ENCODE assay signal across 15 cellular contexts in the genomic region with DNA sequence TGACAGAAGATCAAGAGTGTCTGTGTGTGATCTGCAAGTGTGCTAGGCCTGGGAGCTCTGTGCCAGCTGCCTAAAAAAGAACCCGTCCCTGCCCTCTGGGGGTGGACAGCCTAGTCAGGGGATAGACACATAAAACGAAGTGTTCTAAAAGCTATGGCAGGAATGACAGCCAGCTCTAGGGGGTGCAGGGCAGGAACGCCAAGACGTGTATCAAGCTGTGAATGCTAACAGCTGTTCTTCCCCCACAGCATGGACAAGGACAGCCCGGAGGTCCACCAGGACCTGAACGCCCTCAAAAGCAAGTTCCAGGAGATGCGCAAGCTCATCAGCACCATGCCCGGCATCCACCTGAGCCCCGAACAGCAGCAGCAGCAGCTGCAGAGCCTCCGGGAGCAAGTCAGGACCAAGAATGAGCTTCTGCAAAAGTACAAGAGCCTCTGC. TPM values are rescaled to one million over a fixed set of nuclear protein-coding genes. Genes with fewer than 3 reads are reported as not detected.
DNase-seq lines count a peak whose midpoint lies in the region; ATAC-seq and TF ChIP-seq lines count a peak whose summit lies in the region.
"Had no signal": no experiment of that assay in that cellular context is flagged by ENCODE, and none has a peak within 500 bp of the region (broad histone marks: within the 10 kb centered on the region; RNA-seq: fewer than 3 reads in every experiment).

No MANE protein-coding gene starts in this region.

- intact Hi-C loops in Right ventricle myocardium superior (cut with DNase I) (loop anchor here (5.0 to 10.0 kb wide), 2 partner anchors 129 to 154 kb away; no protein-coding TSS in a partner anchor), cardiac septum (cut with DNase I) (no loop called here), prostate gland (cut with DNase I) (no loop called here)

- H3K36me3 ChIP-seq in prostate gland = no peaks in the 10 kb centered on the region

- peak overlapping the region; percentile 78 for H3K27ac ChIP-seq in cingulate gyrus (ENCODE audit: low read depth, low read length)
- H3K27ac ChIP-seq in prostate gland = peak overlapping the region; percentile 92 to 95
- H3K27ac ChIP-seq in temporal lobe (ENCODE audit: low read depth, low read length) = peak overlapping the region; percentile 55
- H3K27ac ChIP-seq: A549 had no signal

- H3K27me3 ChIP-seq in prostate gland (replicated peaks; ENCODE audit: insufficient read depth) = no peaks in the 10 kb centered on the region

- H3K4me1 ChIP-seq in prostate gland (replicated peaks) = peaks cover 22% of the 10 kb centered on the region
- H3K4me1 ChIP-seq: A549 had no signal

- DNase-seq in Right ventricle myocardium superior (peak; percentile 50), cardiac septum (ENCODE audit: low spot score) (no peak), prostate gland (ENCODE audit: low spot score) (no peak), GM19240 (ENCODE audit: insufficient read length, low spot score) (no peak)
- DNase-seq in stimulated activated CD4-positive, alpha-beta T cell treated with anti-CD3 and anti-CD28 coated beads, Interleukin-2, amount 100 ng/mL, for 24 hours = no peak
- DNase-seq: COR-L47, DMS153, EL, NCI-H1048, NCI-H2081 treated with DMSO at 0.1 percent for 48 hours, NCI-H510A had no signal

- no peaks in the 10 kb centered on the region for H3K9me3 ChIP-seq in prostate gland
- H3K9me3 ChIP-seq: A549 had no signal

- ATAC-seq in Right ventricle myocardium superior (ENCODE audit: poor library complexity) = peak; percentile 6
- no peak for ATAC-seq in HG02610 (IDR thresholded peaks at IDR 0.05; ENCODE audit: unreplicated experiment)
- ATAC-seq: A549 had no signal

- TF ChIP-seq POLR2A in prostate gland (IDR thresholded peaks at IDR 0.05) = no peak

- TF ChIP-seq CTCF in prostate gland (IDR thresholded peaks at IDR 0.05) = no peak

- WGBS in prostate gland = 71% methylated on average over 10 of the region's 10 CpGs

- no peak overlapping the region for H3K4me3 ChIP-seq in prostate gland
- H3K4me3 ChIP-seq: A549 had no signal

RNA-seq across cellular contexts. Expression of a gene that starts 5.1 kb away (rescaled TPM):
- total RNA-seq in Right ventricle myocardium superior (39.8 TPM), cardiac septum (4.4 TPM), prostate gland (100 to 1,000 TPM; 124 to 175 TPM), temporal lobe (7.4 TPM)

RNA-seq across cellular contexts. Expression of a gene that starts 14.3 kb away (rescaled TPM):
- total RNA-seq in Right ventricle myocardium superior = 37.5 TPM
- 30.5 TPM for total RNA-seq in cardiac septum
- 10 to 100 TPM; 27.8 to 31.7 TPM for total RNA-seq in prostate gland
- total RNA-seq in temporal lobe = 10.8 TPM
